ENCODE assay signal across 12 cellular contexts in genomic region chr19:48616041-48616436, GRCh38. TPM values are rescaled to one million over a fixed set of nuclear protein-coding genes. Genes with fewer than 3 reads are reported as not detected.
DNase-seq lines count a peak whose midpoint lies in the region; FAIRE-seq and TF ChIP-seq lines count a peak whose summit lies in the region.
"Had no signal": no experiment of that assay in that cellular context is flagged by ENCODE, and none has a peak within 500 bp of the region (broad histone marks: within the 10 kb centered on the region; RNA-seq: fewer than 3 reads in every experiment).

No MANE protein-coding gene starts in this region.

- H3K4me1 ChIP-seq in OCI-LY7 (ENCODE audit: insufficient read depth, low read length, poor library complexity, severe bottlenecking) (peaks cover 43% of the 10 kb centered on the region), duodenal mucosa (ENCODE audit: control insufficient read depth in 1 of 2, insufficient read depth in 2 of 2, low read length in 2 of 2) (peaks cover 38 to 56% of the 10 kb centered on the region in 2 donors), neuronal stem cell (ENCODE audit: control insufficient read depth in 2 of 2, insufficient read depth in 1 of 2, low read depth in 1 of 2, low read length in 2 of 2) (peaks cover 8 to 27% of the 10 kb centered on the region in 2 donors)

- H2AFZ ChIP-seq in OCI-LY7 (ENCODE audit: low read length) (no peak overlapping the region), neuronal stem cell (ENCODE audit: low read length) (no peak overlapping the region)

- H3K18ac ChIP-seq in neuronal stem cell (ENCODE audit: low read length): no peak overlapping the region

- H3K27ac ChIP-seq in OCI-LY7 (ENCODE audit: low read depth, low read length, poor library complexity, severe bottlenecking) (peak overlapping the region; percentile 72), duodenal mucosa (ENCODE audit: low read depth, low read length) (no peak overlapping the region), neuronal stem cell (replicated peaks; ENCODE audit: low read length) (no peak overlapping the region)
- H3K27ac ChIP-seq: KMS-11 had no signal

- intact Hi-C loops in OCI-LY7 (cut with micrococcal nuclease; ENCODE audit: unreplicated experiment): no loop called here

- in situ Hi-C loops in G401 (cut with HindIII; ENCODE audit: low sequenced_read_pairs): no loop called here

- POLR2A ChIA-PET in OCI-LY7 (lab: Charles Lee): interaction anchor here (1.0 kb wide), 1 partner anchor 18 kb away, joined by 3 read pairs; no protein-coding TSS in a partner anchor

- H2BK120ac ChIP-seq in neuronal stem cell (ENCODE audit: low read depth, low read length): no peak overlapping the region

- H2BK12ac ChIP-seq in neuronal stem cell (ENCODE audit: low read length): no peak overlapping the region

- peak overlapping the region; percentile 93 for H3K4me2 ChIP-seq in OCI-LY7 (ENCODE audit: low read length)
- no peak overlapping the region for H3K4me2 ChIP-seq in neuronal stem cell (ENCODE audit: insufficient read depth, low read length, poor library complexity, severe bottlenecking)
- H3K4me2 ChIP-seq: KMS-11 had no signal

- H3K4ac ChIP-seq in neuronal stem cell (ENCODE audit: low read length): no peak overlapping the region

- peak overlapping the region; percentile 67 for H3K23ac ChIP-seq in neuronal stem cell (ENCODE audit: low read depth, low read length, poor library complexity)

- no peak overlapping the region for H4K91ac ChIP-seq in neuronal stem cell (ENCODE audit: low read depth, low read length, poor library complexity)

- no peak overlapping the region for H2AK5ac ChIP-seq in neuronal stem cell (ENCODE audit: low read depth, low read length)

- H4K8ac ChIP-seq in neuronal stem cell (ENCODE audit: low read depth, low read length): no peak overlapping the region

- CTCF ChIA-PET in OCI-LY7 (lab: Charles Lee; ENCODE audit: unreplicated experiment): no interaction called here

- H3K79me2 ChIP-seq in OCI-LY7 (ENCODE audit: insufficient read depth, low read depth, low read length): peaks cover 41% of the 10 kb centered on the region

- H3K9ac ChIP-seq in duodenal mucosa (ENCODE audit: low read depth in 1 of 2, low read length in 2 of 2) (peak overlapping the region; percentile 84 to 98), neuronal stem cell (ENCODE audit: low read depth, low read length, poor library complexity) (peak overlapping the region; percentile 72)
- H3K9ac ChIP-seq: KMS-11 had no signal

- H3K4me3 ChIP-seq in OCI-LY7 (ENCODE audit: low read depth, low read length, poor library complexity, severe bottlenecking) (peak overlapping the region; percentile 88), duodenal mucosa (ENCODE audit: low read depth in 1 of 2, low read length in 2 of 2) (peak overlapping the region; percentile 76 to 97), neuronal stem cell (ENCODE audit: low read length in 2 of 2) (no peak overlapping the region)

- no peak overlapping the region for H2BK15ac ChIP-seq in neuronal stem cell (ENCODE audit: low read length)

- H3K27me3 ChIP-seq in duodenal mucosa (ENCODE audit: control insufficient read depth in 1 of 2, insufficient read depth in 2 of 2, low read length in 2 of 2) (no peaks in the 10 kb centered on the region), neuronal stem cell (ENCODE audit: control insufficient read depth in 3 of 3, insufficient read depth in 3 of 3, low read depth in 1 of 3, low read length in 3 of 3) (no peaks in the 10 kb centered on the region)

- no peaks in the 10 kb centered on the region for H3K9me2 ChIP-seq in OCI-LY7 (ENCODE audit: insufficient read depth, low read length)

- no peak for FAIRE-seq in D721Med (lab: Jason Lieb, UNC)
- FAIRE-seq: islet of Langerhans had no signal

- peak overlapping the region; percentile 84 for H2BK5ac ChIP-seq in neuronal stem cell (ENCODE audit: low read length)

- no peak overlapping the region for H3K14ac ChIP-seq in neuronal stem cell (ENCODE audit: low read length)

- H3K36me3 ChIP-seq in OCI-LY7 (ENCODE audit: insufficient read depth, low read length) (peaks cover 70% of the 10 kb centered on the region), duodenal mucosa (ENCODE audit: control insufficient read depth in 1 of 2, insufficient read depth in 2 of 2, low read length in 2 of 2) (peaks cover 24 to 37% of the 10 kb centered on the region in 2 donors), neuronal stem cell (replicated peaks in 1 of 2; ENCODE audit: control insufficient read depth in 2 of 2, insufficient read depth in 2 of 2, low read length in 2 of 2) (peaks cover 27 to 34% of the 10 kb centered on the region in 2 donors)

- H3K79me1 ChIP-seq in neuronal stem cell (ENCODE audit: low read depth, low read length): peaks cover 12% of the 10 kb centered on the region

- H4K20me1 ChIP-seq in OCI-LY7 (ENCODE audit: insufficient read depth, low read length): peaks cover 27% of the 10 kb centered on the region

- TF ChIP-seq CTCF in OCI-LY7 (conservative IDR thresholded peaks at IDR 0.05; ENCODE audit: low read length): no peak
- TF ChIP-seq CTCF in D721Med (IDR thresholded peaks at IDR 0.05; ENCODE audit: insufficient read depth, missing control alignments): no peak

- DNase-seq in G401 (ENCODE audit: low spot score) (peak; percentile 7), OCI-LY7 (ENCODE audit: low spot score) (no peak), neuronal stem cell (ENCODE audit: low spot score) (no peak), D721Med (ENCODE audit: insufficient read length, low spot score) (no peak), GM03348 (ENCODE audit: low spot score) (no peak), dedifferentiated amniotic fluid mesenchymal stem cell (ENCODE audit: extremely low spot score) (no peak)
- DNase-seq in stimulated activated CD4-positive, alpha-beta T cell treated with anti-CD3 and anti-CD28 coated beads, Interleukin-4, amount 100 ng/mL, for 4 hours: no peak
- DNase-seq: activated naive CD4-positive, alpha-beta T cell treated with Interleukin-2 at 50 U/mL for 16 hours had no signal

- H3K9me3 ChIP-seq in OCI-LY7 (ENCODE audit: low read length) (no peaks in the 10 kb centered on the region), duodenal mucosa (ENCODE audit: control insufficient read depth in 1 of 2, low read length in 2 of 2) (no peaks in the 10 kb centered on the region), neuronal stem cell (replicated peaks in 1 of 2; ENCODE audit: control insufficient read depth in 2 of 2, insufficient read depth in 1 of 2, low read depth in 1 of 2, low read length in 2 of 2) (no peaks in the 10 kb centered on the region)

- BruUV-seq in OCI-LY7 (replicated peaks; lab: Mats Ljungman, UMichigan): no TSS peak

- WGBS in neuronal stem cell (ENCODE audit: extremely low coverage in 2 of 2, insufficient read length in 2 of 2, insufficient replicate concordance in 1 of 2), 2 donors: no CpG with 5 or more reads among the region's 16 CpGs

RNA-seq across cellular contexts. Expression of gene FAM83E, which starts 1.2 kb away (rescaled TPM):
- 0.34 TPM in 1 of 2 replicates, not detected in the other for total RNA-seq in G401 (2014; rRNA removed; shearing (Covaris generic))
- 3.7 and 6.2 TPM in 2 replicates for total RNA-seq in OCI-LY7 (2014; rRNA removed; shearing (Covaris generic))
- total RNA-seq in OCI-LY7 (2022): 3.0 and 5.6 TPM in 2 replicates
- 0.08 TPM for polyA plus RNA-seq in neuronal stem cell (2013, experiment 1 of 2)
- polyA plus RNA-seq in neuronal stem cell (2013, experiment 2 of 2): 0.15 TPM

RNA-seq across cellular contexts. Expression of gene RPL18, which starts 2.9 kb away (rescaled TPM):
- 3,072 and 3,826 TPM in 2 replicates for total RNA-seq in G401 (2014; rRNA removed; shearing (Covaris generic))
- total RNA-seq in OCI-LY7 (2014; rRNA removed; shearing (Covaris generic)): 3,527 and 5,064 TPM in 2 replicates
- 1,333 and 1,494 TPM in 2 replicates for total RNA-seq in OCI-LY7 (2022)
- polyA plus RNA-seq in neuronal stem cell (2013, experiment 1 of 2): 2,801 TPM
- 2,729 TPM for polyA plus RNA-seq in neuronal stem cell (2013, experiment 2 of 2)

RNA-seq across cellular contexts. Expression of gene SPHK2, which starts 3.3 kb away (rescaled TPM):
- total RNA-seq in G401 (2014; rRNA removed; shearing (Covaris generic)): 16.5 and 45.7 TPM in 2 replicates
- total RNA-seq in OCI-LY7 (2014; rRNA removed; shearing (Covaris generic)): 12.4 and 18.2 TPM in 2 replicates
- 33.3 and 34.8 TPM in 2 replicates for total RNA-seq in OCI-LY7 (2022)
- 25.6 TPM for polyA plus RNA-seq in neuronal stem cell (2013, experiment 1 of 2)
- polyA plus RNA-seq in neuronal stem cell (2013, experiment 2 of 2): 23.7 TPM

RNA-seq across cellular contexts. Expression of gene SPACA4, which starts 9.5 kb away (rescaled TPM):
- total RNA-seq in G401 (2014; rRNA removed; shearing (Covaris generic)): 0.55 TPM in 1 of 2 replicates, not detected in the other
- not detected in 2 replicates for total RNA-seq in OCI-LY7 (2014; rRNA removed; shearing (Covaris generic))
- not detected in 2 replicates for total RNA-seq in OCI-LY7 (2022)
- not detected for polyA plus RNA-seq in neuronal stem cell (2013, experiment 1 of 2)
- polyA plus RNA-seq in neuronal stem cell (2013, experiment 2 of 2): not detected
- total RNA-seq: NCI-H460 had no signal

RNA-seq across cellular contexts. Expression of gene DBP, which starts 21.1 kb away (rescaled TPM):
- 25.5 and 40.0 TPM in 2 replicates for total RNA-seq in G401 (2014; rRNA removed; shearing (Covaris generic))
- 20.8 and 35.6 TPM in 2 replicates for total RNA-seq in OCI-LY7 (2014; rRNA removed; shearing (Covaris generic))
- 15.7 and 19.0 TPM in 2 replicates for total RNA-seq in OCI-LY7 (2022)
- 17.9 TPM for polyA plus RNA-seq in neuronal stem cell (2013, experiment 1 of 2)
- 16.7 TPM for polyA plus RNA-seq in neuronal stem cell (2013, experiment 2 of 2)

Comparison
In these comparisons a context has a peak if more than half of its experiments do, and no peak if none do; other contexts are left out.
1. H3K4me3 ChIP-seq: peak in OCI-LY7 (single experiment) and duodenal mucosa (2 of 2); none in neuronal stem cell (0 of 2).